Comparison of ENCODE assay signal across 8 cellular contexts in genomic region chr12:76020731-76021672, GRCh38. TPM values are rescaled to one million over a fixed set of nuclear protein-coding genes. Genes with fewer than 3 reads are reported as not detected.
DNase-seq lines count a peak whose midpoint lies in the region; ATAC-seq, FAIRE-seq and TF ChIP-seq lines count a peak whose summit lies in the region.

No MANE protein-coding gene starts in this region.

- H3K9me3 Mint-ChIP-seq in activated naive CD8-positive, alpha-beta T cell (ENCODE audit: low read depth), result no peaks in the 10 kb centered on the region

- no peaks in the 10 kb centered on the region for H3K36me3 Mint-ChIP-seq in activated naive CD8-positive, alpha-beta T cell

- H3K36me3 ChIP-seq in right lobe of liver, result no peaks in the 10 kb centered on the region

- 52% methylated on average over 14 of the region's 15 CpGs for WGBS in right lobe of liver (ENCODE audit: insufficient coverage, low coverage, low lambda C conversion rate, missing lambda C conversion rate)

- H3K27me3 Mint-ChIP-seq in activated naive CD8-positive, alpha-beta T cell, result no peaks in the 10 kb centered on the region

- no peak overlapping the region for H3K4me3 ChIP-seq in right lobe of liver

- FAIRE-seq in RCC 7860 (lab: Jason Lieb, UNC), result peak; percentile 97
- FAIRE-seq in frontal cortex (lab: Jason Lieb, UNC), result no peak

- no peaks in the 10 kb centered on the region for H3K9me3 ChIP-seq in right lobe of liver

- peak overlapping the region; percentile 97 for H3K27ac Mint-ChIP-seq in activated naive CD8-positive, alpha-beta T cell

- peaks cover 56% of the 10 kb centered on the region for H3K4me1 Mint-ChIP-seq in activated naive CD8-positive, alpha-beta T cell (ENCODE audit: low read depth)

- H3K4me3 Mint-ChIP-seq in activated naive CD8-positive, alpha-beta T cell, result peak overlapping the region; percentile 81

- no peak for TF ChIP-seq POLR2A in right lobe of liver (IDR thresholded peaks at IDR 0.05)

- TF ChIP-seq CTCF in right lobe of liver (IDR thresholded peaks at IDR 0.05), result no peak

- intact Hi-C loops in right lobe of liver (cut with DNase I) (no loop called here), cardiac septum (cut with DNase I) (no loop called here)

- peak; percentile 53 for ATAC-seq in HG02798 (IDR thresholded peaks at IDR 0.05; ENCODE audit: poor library complexity, unreplicated experiment)
- peak; percentile 46 to 81 (median 58) for ATAC-seq in right lobe of liver

- DNase-seq in GM04504 (ENCODE audit: low read depth), result peak; percentile 96
- DNase-seq in RCC 7860 (ENCODE audit: low spot score), result peak; percentile 98
- DNase-seq in right lobe of liver, result no peak
- DNase-seq in stimulated activated CD8-positive, alpha-beta memory T cell treated with anti-CD3 and anti-CD28 coated beads, Interleukin-7, amount 100 ng/mL, for 24 hours (ENCODE audit: low read depth), result peak; percentile 30
- no peak for DNase-seq in frontal cortex (ENCODE audit: low spot score in 2 of 2)
- no peak for DNase-seq in cardiac septum (ENCODE audit: low spot score)

- H3K27me3 ChIP-seq in right lobe of liver, result no peaks in the 10 kb centered on the region

- H3K4me1 ChIP-seq in right lobe of liver, result no peaks in the 10 kb centered on the region

- H3K27ac ChIP-seq in right lobe of liver, result peak overlapping the region; percentile 6 to 70 (median 37)

RNA-seq across cellular contexts. Expression of gene PHLDA1, which starts 10.6 kb away (rescaled TPM):
- total RNA-seq in right lobe of liver (10 to 100 TPM in 4 of 6 experiments, 1 to 10 TPM in 2; 1.7 to 22.4 (median 14.3) TPM), frontal cortex (20.0 TPM), cardiac septum (99.4 TPM)

Comparison
In these comparisons a context has a peak if more than half of its experiments do, and no peak if none do; other contexts are left out.
1. DNase-seq: peak in GM04504 (single experiment), RCC 7860 (single experiment) and stimulated activated CD8-positive, alpha-beta memory T cell treated with anti-CD3 and anti-CD28 coated beads, Interleukin-7, amount 100 ng/mL, for 24 hours (single experiment); none in right lobe of liver (0 of 3), frontal cortex (0 of 2) and cardiac septum (single experiment).